Comparison of ENCODE assay signal across 18 cellular contexts in genomic region chr7:36568437-36568818, GRCh38.
A peak's percentile ranks its signal among the peaks of the same experiment; 100 is the strongest.
DNase-seq lines count a peak whose midpoint lies in the region; ATAC-seq and TF ChIP-seq lines count a peak whose summit lies in the region.
"Had no signal": no experiment of that assay in that cellular context is flagged by ENCODE, and none has a peak within 500 bp of the region (broad histone marks: within the 10 kb centered on the region; RNA-seq: fewer than 3 reads in every experiment).

No MANE protein-coding gene starts in this region.

- H3K9ac ChIP-seq in DND-41 (ENCODE audit: low read depth, low read length) (no peak overlapping the region), HUES48 (ENCODE audit: low read depth, low read length) (no peak overlapping the region), endodermal cell (ENCODE audit: extremely low read depth, low read length, poor library complexity, severe bottlenecking) (no peak overlapping the region)

- no peak overlapping the region for H3K4me3 ChIP-seq in DND-41 (ENCODE audit: low read depth in 1 of 2, low read length in 2 of 2)
- H3K4me3 ChIP-seq in HUES48 (ENCODE audit: low read depth, low read length) = no peak overlapping the region
- H3K4me3 ChIP-seq in endodermal cell (ENCODE audit: low read length) = no peak overlapping the region
- H3K4me3 ChIP-seq in BE2C (ENCODE audit: low read depth, low read length) = no peak overlapping the region
- H3K4me3 ChIP-seq: MG63, Peyer's patch had no signal

- peaks cover 12% of the 10 kb centered on the region for H3K4me1 Mint-ChIP-seq in endodermal cell
- peaks cover 25% of the 10 kb centered on the region for H3K4me1 Mint-ChIP-seq in stimulated activated effector memory CD8-positive, alpha-beta T cell treated with anti-CD3 and anti-CD28 coated beads, Interleukin-12 subunit alpha, Interleukin-12 subunit beta, amount 100 ng/mL, for 72 hours
- no peaks in the 10 kb centered on the region for H3K4me1 Mint-ChIP-seq in glutamatergic neuron (ENCODE audit: low read depth, unreplicated experiment)

- H3K9me3 Mint-ChIP-seq in endodermal cell (no peaks in the 10 kb centered on the region), glutamatergic neuron (ENCODE audit: unreplicated experiment) (peaks cover 1% of the 10 kb centered on the region)
- H3K9me3 Mint-ChIP-seq in stimulated activated effector memory CD8-positive, alpha-beta T cell treated with anti-CD3 and anti-CD28 coated beads, Interleukin-12 subunit alpha, Interleukin-12 subunit beta, amount 100 ng/mL, for 72 hours = no peaks in the 10 kb centered on the region

- H3K36me3 ChIP-seq in DND-41 (ENCODE audit: insufficient read depth, low read length) (no peaks in the 10 kb centered on the region), HUES48 (ENCODE audit: control insufficient read depth, insufficient read depth, low read length) (no peaks in the 10 kb centered on the region), endodermal cell (ENCODE audit: control insufficient read depth, insufficient read depth, low read length) (no peaks in the 10 kb centered on the region), BE2C (no peaks in the 10 kb centered on the region)
- H3K36me3 ChIP-seq: MG63, Peyer's patch had no signal

- no peak for ATAC-seq in DND-41 (ENCODE audit: insufficient read depth, low read depth)
- ATAC-seq in stimulated activated effector memory CD8-positive, alpha-beta T cell treated with anti-CD3 and anti-CD28 coated beads, Interleukin-12 subunit alpha, Interleukin-12 subunit beta, amount 100 ng/mL, for 72 hours = no peak
- ATAC-seq: HCT116, Right ventricle myocardium inferior had no signal

- no peaks in the 10 kb centered on the region for H4K20me1 ChIP-seq in DND-41 (ENCODE audit: insufficient read depth, low read length)

- H3K4me3 Mint-ChIP-seq in endodermal cell (no peak overlapping the region), glutamatergic neuron (ENCODE audit: unreplicated experiment) (no peak overlapping the region)
- no peak overlapping the region for H3K4me3 Mint-ChIP-seq in stimulated activated effector memory CD8-positive, alpha-beta T cell treated with anti-CD3 and anti-CD28 coated beads, Interleukin-12 subunit alpha, Interleukin-12 subunit beta, amount 100 ng/mL, for 72 hours

- DNase-seq in DND-41 (no peak), endodermal cell (no peak), glutamatergic neuron (no peak), ecto neural progenitor cell (ENCODE audit: low spot score) (no peak), BE2C (no peak)
- no peak for DNase-seq in stimulated activated effector memory CD8-positive, alpha-beta T cell treated with anti-CD3 and anti-CD28 coated beads, Interleukin-12 subunit alpha, Interleukin-12 subunit beta, amount 100 ng/mL, for 72 hours (ENCODE audit: low spot score in 2 of 2)
- DNase-seq: DMS53, Karpas-422, MG63, NCI-H1092, NCI-H146, NCI-H2227 treated with DMSO at 0.1 percent for 48 hours, NCI-H524, Peyer's patch had no signal

- H3K4me1 ChIP-seq in DND-41 (ENCODE audit: insufficient read depth, low read length) (peaks cover 54% of the 10 kb centered on the region), HUES48 (ENCODE audit: control insufficient read depth, insufficient read depth, low read length) (peaks cover 32% of the 10 kb centered on the region), endodermal cell (ENCODE audit: control insufficient read depth, insufficient read depth, low read length) (no peaks in the 10 kb centered on the region), BE2C (no peaks in the 10 kb centered on the region; the same call in 1 of the 2 replicates)
- H3K4me1 ChIP-seq: Peyer's patch had no signal

- peak overlapping the region; percentile 10; the same call in 1 of the 2 replicates for H2AFZ ChIP-seq in DND-41 (ENCODE audit: low read depth, low read length)

- no peaks in the 10 kb centered on the region for H3K36me3 Mint-ChIP-seq in endodermal cell (ENCODE audit: low read depth)
- H3K36me3 Mint-ChIP-seq in stimulated activated effector memory CD8-positive, alpha-beta T cell treated with anti-CD3 and anti-CD28 coated beads, Interleukin-12 subunit alpha, Interleukin-12 subunit beta, amount 100 ng/mL, for 72 hours = peaks cover 40% of the 10 kb centered on the region
- no peaks in the 10 kb centered on the region for H3K36me3 Mint-ChIP-seq in glutamatergic neuron (ENCODE audit: unreplicated experiment)

- H3K4me2 ChIP-seq in DND-41 (ENCODE audit: insufficient read depth, low read length) = no peak overlapping the region

- peak overlapping the region; percentile 17 for H3K27ac ChIP-seq in DND-41 (ENCODE audit: low read length)
- peak overlapping the region; percentile 16 for H3K27ac ChIP-seq in HUES48 (ENCODE audit: low read depth, low read length)
- H3K27ac ChIP-seq in endodermal cell (ENCODE audit: low read depth, low read length) = no peak overlapping the region
- H3K27ac ChIP-seq: C4-2B, Peyer's patch had no signal

- 64 to 83% methylated on average over 1 of the region's 1 CpG for WGBS in endodermal cell (ENCODE audit: insufficient coverage in 1 of 2, insufficient read length in 1 of 2), 2 experiments

- TF ChIP-seq CTCF in DND-41 (IDR thresholded peaks at IDR 0.05; ENCODE audit: borderline replicate concordance, extremely low read depth, low read length, poor library complexity, severe bottlenecking) (no peak), endodermal cell (conservative IDR thresholded peaks at IDR 0.05) (no peak), glutamatergic neuron (IDR thresholded peaks at IDR 0.05; ENCODE audit: partially characterized antibody, unreplicated experiment) (no peak), BE2C (IDR thresholded peaks at IDR 0.05; ENCODE audit: low read depth, low read length) (no peak)

- H3K27me3 ChIP-seq in DND-41 (ENCODE audit: insufficient read depth, low read length, poor library complexity) = no peaks in the 10 kb centered on the region
- H3K27me3 ChIP-seq in HUES48 (ENCODE audit: control insufficient read depth, insufficient read depth, low read length) = no peaks in the 10 kb centered on the region
- peaks cover 35% of the 10 kb centered on the region for H3K27me3 ChIP-seq in endodermal cell (ENCODE audit: control insufficient read depth, insufficient read depth, low read length, poor library complexity, severe bottlenecking)
- H3K27me3 ChIP-seq in BE2C = no peaks in the 10 kb centered on the region; the same call in 1 of the 2 replicates
- H3K27me3 ChIP-seq: MG63, Peyer's patch had no signal

- no peaks in the 10 kb centered on the region for H3K79me2 ChIP-seq in DND-41 (ENCODE audit: insufficient read depth, low read length)

- H3K9me3 ChIP-seq in DND-41 (ENCODE audit: insufficient read depth, low read length, severe bottlenecking) (no peaks in the 10 kb centered on the region), HUES48 (ENCODE audit: control insufficient read depth, insufficient read depth, low read length) (no peaks in the 10 kb centered on the region; the same call in 1 of the 2 replicates), endodermal cell (ENCODE audit: control insufficient read depth, low read length) (no peaks in the 10 kb centered on the region), BE2C (no peaks in the 10 kb centered on the region)
- H3K9me3 ChIP-seq: MG63, Peyer's patch had no signal

- H3K27ac Mint-ChIP-seq in endodermal cell = peak overlapping the region; percentile 48
- peak overlapping the region; percentile 9 for H3K27ac Mint-ChIP-seq in stimulated activated effector memory CD8-positive, alpha-beta T cell treated with anti-CD3 and anti-CD28 coated beads, Interleukin-12 subunit alpha, Interleukin-12 subunit beta, amount 100 ng/mL, for 72 hours
- H3K27ac Mint-ChIP-seq in glutamatergic neuron (ENCODE audit: unreplicated experiment) = no peak overlapping the region

- peaks cover 11% of the 10 kb centered on the region for H3K27me3 Mint-ChIP-seq in endodermal cell (ENCODE audit: insufficient read depth)
- H3K27me3 Mint-ChIP-seq in glutamatergic neuron (ENCODE audit: unreplicated experiment) = peaks cover 4% of the 10 kb centered on the region
